Comparison of ENCODE assay signal across 18 cellular contexts in the genomic region with DNA sequence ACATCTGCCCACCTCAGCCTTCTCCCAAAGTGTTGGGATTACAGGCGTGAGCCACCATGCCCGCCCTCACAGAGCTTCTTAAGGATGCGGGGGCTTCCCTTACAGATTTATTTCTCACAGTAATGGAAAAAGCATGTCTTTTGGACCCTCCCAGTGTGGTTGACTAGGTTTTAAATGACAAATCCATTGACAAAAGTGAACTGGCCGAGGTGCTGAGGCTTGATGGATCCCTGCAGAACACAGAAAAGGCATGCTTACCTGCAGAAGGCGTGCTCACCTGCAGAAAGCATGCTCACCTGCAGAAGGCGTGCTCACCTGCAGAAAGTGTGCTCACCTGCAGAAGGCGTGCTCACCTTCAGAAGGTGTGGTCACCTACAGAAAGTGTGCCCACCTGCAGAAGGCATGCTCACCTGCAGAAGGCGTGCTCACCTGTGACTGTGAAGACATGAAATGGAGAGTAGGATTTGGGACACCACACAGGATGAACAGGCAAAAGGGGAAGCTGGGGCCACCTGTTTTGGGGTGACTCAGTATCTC. TPM values are rescaled to one million over a fixed set of nuclear protein-coding genes. Genes with fewer than 3 reads are reported as not detected.
DNase-seq lines count a peak whose midpoint lies in the region; ATAC-seq, FAIRE-seq and TF ChIP-seq lines count a peak whose summit lies in the region.
"Had no signal": no experiment of that assay in that cellular context is flagged by ENCODE, and none has a peak within 500 bp of the region (broad histone marks: within the 10 kb centered on the region; RNA-seq: fewer than 3 reads in every experiment).

No MANE protein-coding gene starts in this region.

- no peaks in the 10 kb centered on the region for H3K4me1 Mint-ChIP-seq in activated CD8-positive, alpha-beta memory T cell treated with anti-CD3 and anti-CD28 coated beads, Interleukin-2, amount 10 ng/mL, durations not matched to agents 7 days and 5 days

- intact Hi-C loops in HepG2 (cut with micrococcal nuclease; ENCODE audit: unreplicated experiment) (no loop called here), right lobe of liver (cut with DNase I) (no loop called here)

- ATAC-seq in HepG2 (no peak), right lobe of liver (no peak)
- ATAC-seq in activated CD8-positive, alpha-beta memory T cell treated with anti-CD3 and anti-CD28 coated beads, Interleukin-2, amount 10 ng/mL, durations not matched to agents 7 days and 5 days, result no peak
- ATAC-seq: PC-3 had no signal

- no peaks in the 10 kb centered on the region for H3K79me2 ChIP-seq in HepG2 (ENCODE audit: insufficient read depth, low read length)

- TF ChIP-seq POLR2A in HepG2 (IDR thresholded peaks at IDR 0.05; ENCODE audit: insufficient read depth in 1 of 2, low read depth in 2 of 2, low read length in 2 of 2) (no peak), right lobe of liver (IDR thresholded peaks at IDR 0.05) (no peak)

- no peaks in the 10 kb centered on the region for H3K36me3 Mint-ChIP-seq in activated CD8-positive, alpha-beta memory T cell treated with anti-CD3 and anti-CD28 coated beads, Interleukin-2, amount 10 ng/mL, durations not matched to agents 7 days and 5 days

- peaks cover 0 to 3% of the 10 kb centered on the region in 2 experiments; a peak in 2 of 5 replicates for H3K27me3 ChIP-seq in HepG2 (ENCODE audit: control insufficient read depth in 1 of 2, insufficient read depth in 2 of 2, low read length in 2 of 2)
- H3K27me3 ChIP-seq in right lobe of liver, result no peaks in the 10 kb centered on the region
- peaks cover 6% of the 10 kb centered on the region for H3K27me3 ChIP-seq in bronchial epithelial cell (ENCODE audit: control insufficient read depth, insufficient read depth, low read length)
- H3K27me3 ChIP-seq in small intestine (ENCODE audit: control insufficient read depth in 2 of 2, insufficient read depth in 2 of 2, low read length in 2 of 2), result peaks cover 0 to 2% of the 10 kb centered on the region in 2 donors
- H3K27me3 ChIP-seq: BLaER1 treated with 17β-estradiol and CSF1 and Interleukin-3, amounts not matched to agents 10 nM and 100 nM had no signal

- in situ Hi-C loops in HepG2 (cut with HindIII; ENCODE audit: extremely low pct_ligation_motif_present, low pct_unique_long_range_greater_than_20kb), result no loop called here

- no TSS peak for BruUV-seq in HepG2 (replicated peaks; lab: Mats Ljungman, UMichigan)

- no peak overlapping the region for H3K4me3 ChIP-seq in HepG2 (replicated peaks in 1 of 3; ENCODE audit: insufficient read depth in 1 of 3, low read depth in 2 of 3, low read length in 3 of 3)
- no peak overlapping the region for H3K4me3 ChIP-seq in right lobe of liver
- H3K4me3 ChIP-seq in LNCaP clone FGC (ENCODE audit: low read depth, low read length), result no peak overlapping the region
- H3K4me3 ChIP-seq in bronchial epithelial cell (ENCODE audit: low read depth, low read length), result no peak overlapping the region
- H3K4me3 ChIP-seq in small intestine (ENCODE audit: low read depth in 1 of 2, low read length in 2 of 2), result no peak overlapping the region
- no peak overlapping the region for H3K4me3 ChIP-seq in coronary artery
- H3K4me3 ChIP-seq: BLaER1 treated with 17β-estradiol and CSF1 and Interleukin-3, amounts not matched to agents 10 nM and 100 nM; HAP-1 had no signal

- H3K27me3 Mint-ChIP-seq in activated CD8-positive, alpha-beta memory T cell treated with anti-CD3 and anti-CD28 coated beads, Interleukin-2, amount 10 ng/mL, durations not matched to agents 7 days and 5 days, result peaks cover 50% of the 10 kb centered on the region

- no peak overlapping the region for H3K9ac ChIP-seq in HepG2 (ENCODE audit: insufficient read depth, low read depth, low read length)
- H3K9ac ChIP-seq: BLaER1 treated with 17β-estradiol and CSF1 and Interleukin-3, amounts not matched to agents 10 nM and 100 nM had no signal

- CTCF ChIA-PET in HepG2 (lab: Yijun Ruan, JAX; ENCODE audit: low intra/inter-chr PET ratio, low total read pairs), result no interaction called here
- CTCF ChIA-PET in activated CD8-positive, alpha-beta memory T cell treated with anti-CD3 and anti-CD28 coated beads, Interleukin-2, amount 10 ng/mL, durations not matched to agents 7 days and 5 days (lab: Charles Lee), result no interaction called here

- WGBS in HepG2 (ENCODE audit: low lambda C conversion rate), result 20% methylated on average over 8 of the region's 8 CpGs
- 80% methylated on average over 8 of the region's 8 CpGs for WGBS in right lobe of liver (ENCODE audit: insufficient coverage, low coverage, low lambda C conversion rate, missing lambda C conversion rate)
- 54 to 75% (median 61%) methylated on average over 8 of the region's 8 CpGs for WGBS in small intestine, 3 donors

- H2AFZ ChIP-seq in HepG2 (ENCODE audit: low read length), result no peak overlapping the region

- no peaks in the 10 kb centered on the region for H4K20me1 ChIP-seq in HepG2 (ENCODE audit: insufficient read depth, low read length)
- H4K20me1 ChIP-seq: BLaER1 treated with 17β-estradiol and CSF1 and Interleukin-3, amounts not matched to agents 10 nM and 100 nM had no signal

- no peak overlapping the region for H3K4me3 Mint-ChIP-seq in activated CD8-positive, alpha-beta memory T cell treated with anti-CD3 and anti-CD28 coated beads, Interleukin-2, amount 10 ng/mL, durations not matched to agents 7 days and 5 days

- POLR2A ChIA-PET in HepG2 (lab: Yijun Ruan, JAX), result no interaction called here

- no peak for FAIRE-seq in HepG2 (lab: Jason Lieb, UNC)
- no peak for FAIRE-seq in bronchial epithelial cell (lab: Jason Lieb, UNC)
- no peak for FAIRE-seq in small intestine (lab: Jason Lieb, UNC)

- TF ChIP-seq CTCF in HepG2 (CRISPR knock-in tag; IDR thresholded peaks at IDR 0.05) (no peak), right lobe of liver (IDR thresholded peaks at IDR 0.05) (no peak), LNCaP clone FGC (IDR thresholded peaks at IDR 0.05; ENCODE audit: control insufficient read depth, extremely low read depth, insufficient read depth) (peak; percentile 53), bronchial epithelial cell (IDR thresholded peaks at IDR 0.05; ENCODE audit: insufficient read depth, low read length, severe bottlenecking) (peak; percentile 9), coronary artery (IDR thresholded peaks at IDR 0.05) (no peak)

- H3K27ac ChIP-seq in HepG2 (ENCODE audit: extremely low read length, insufficient read depth, low read length), result no peak overlapping the region
- no peak overlapping the region for H3K27ac ChIP-seq in right lobe of liver
- H3K27ac ChIP-seq in small intestine (ENCODE audit: low read depth in 1 of 2, low read length in 1 of 2), result no peak overlapping the region
- H3K27ac ChIP-seq in coronary artery, result no peak overlapping the region
- H3K27ac ChIP-seq: BLaER1 treated with 17β-estradiol and CSF1 and Interleukin-3, amounts not matched to agents 10 nM and 100 nM; RWPE1 had no signal

- no peaks in the 10 kb centered on the region for H3K9me3 Mint-ChIP-seq in activated CD8-positive, alpha-beta memory T cell treated with anti-CD3 and anti-CD28 coated beads, Interleukin-2, amount 10 ng/mL, durations not matched to agents 7 days and 5 days (ENCODE audit: low read depth)

- H3K9me3 ChIP-seq in HepG2 (ENCODE audit: low read length) (no peaks in the 10 kb centered on the region), right lobe of liver (no peaks in the 10 kb centered on the region), small intestine (ENCODE audit: control insufficient read depth, low read depth) (no peaks in the 10 kb centered on the region)
- H3K9me3 ChIP-seq: BLaER1 treated with 17β-estradiol and CSF1 and Interleukin-3, amounts not matched to agents 10 nM and 100 nM; HAP-1 had no signal

- TF ChIP-seq EP300 in HepG2 (IDR thresholded peaks at IDR 0.05; ENCODE audit: low read depth in 2 of 2, low read length in 2 of 2) (no peak), HepG2 (CRISPR knock-in tag; IDR thresholded peaks at IDR 0.05; ENCODE audit: borderline replicate concordance) (no peak)

- no peak for TF ChIP-seq RAD21 in HepG2 (CRISPR knock-in tag; IDR thresholded peaks at IDR 0.05)

- H3K36me3 ChIP-seq in HepG2 (replicated peaks in 1 of 2; ENCODE audit: control insufficient read depth in 1 of 2, insufficient read depth in 2 of 2, low read length in 2 of 2) (no peaks in the 10 kb centered on the region), right lobe of liver (no peaks in the 10 kb centered on the region), bronchial epithelial cell (ENCODE audit: control insufficient read depth, insufficient read depth, low read length) (no peaks in the 10 kb centered on the region), small intestine (ENCODE audit: control insufficient read depth in 2 of 2, insufficient read depth in 2 of 2, low read length in 2 of 2) (no peaks in the 10 kb centered on the region)
- H3K36me3 ChIP-seq: BLaER1 treated with 17β-estradiol and CSF1 and Interleukin-3, amounts not matched to agents 10 nM and 100 nM; HAP-1 had no signal

- H3K4me1 ChIP-seq in HepG2 (ENCODE audit: insufficient read depth, low read length) (peaks cover 20% of the 10 kb centered on the region), right lobe of liver (no peaks in the 10 kb centered on the region), small intestine (ENCODE audit: control insufficient read depth in 2 of 2, insufficient read depth in 1 of 2, low read depth in 1 of 2, low read length in 1 of 2) (no peaks in the 10 kb centered on the region)
- H3K4me1 ChIP-seq: HAP-1 had no signal

- no peak overlapping the region for H3K27ac Mint-ChIP-seq in activated CD8-positive, alpha-beta memory T cell treated with anti-CD3 and anti-CD28 coated beads, Interleukin-2, amount 10 ng/mL, durations not matched to agents 7 days and 5 days

- no peak for DNase-seq in HepG2 (ENCODE audit: low spot score)
- no peak for DNase-seq in right lobe of liver
- DNase-seq in LNCaP clone FGC (ENCODE audit: low read depth), result no peak
- DNase-seq in bronchial epithelial cell (ENCODE audit: low read depth), result no peak
- DNase-seq in small intestine, result peak; percentile 29
- DNase-seq in activated CD4-positive, alpha-beta T cell treated with anti-CD3 and anti-CD28 coated beads, Interleukin-2, amount 50 U/mL, for 1 hour, result no peak
- DNase-seq in activated CD8-positive, alpha-beta memory T cell treated with anti-CD3 and anti-CD28 coated beads, Interleukin-2, amount 10 ng/mL, durations not matched to agents 7 days and 5 days, result no peak
- DNase-seq in coronary artery (ENCODE audit: low spot score), result no peak
- DNase-seq: GF-D8, NCI-H1105 treated with DMSO at 0.1 percent for 48 hours, NCI-H187 treated with DMSO at 0.1 percent for 48 hours, NCI-H774, PC-3, SIG-M5 had no signal

- no peak overlapping the region for H3K4me2 ChIP-seq in HepG2 (ENCODE audit: low read depth, low read length)
- H3K4me2 ChIP-seq: BLaER1 treated with 17β-estradiol and CSF1 and Interleukin-3, amounts not matched to agents 10 nM and 100 nM had no signal

RNA-seq across cellular contexts. Expression of gene BBS2, which starts 15.1 kb away (rescaled TPM):
- 59.7 and 63.5 TPM in 2 replicates for total RNA-seq in HepG2 (2016; rRNA removed; fragmentation: Illumina TruSeq; extraction: Trizol)
- total RNA-seq in HepG2 (2016; cell fraction: cytosol; rRNA removed; fragmentation: Illumina TruSeq; extraction: Trizol; ENCODE audit: low read depth), result 11.6 and 13.5 TPM in 2 replicates
- total RNA-seq in HepG2 (2016; cell fraction: insoluble cytoplasmic fraction; rRNA removed; fragmentation: Illumina TruSeq; extraction: Trizol), result 58.4 and 59.3 TPM in 2 replicates
- 13.6 and 15.7 TPM in 2 replicates for total RNA-seq in HepG2 (2016; cell fraction: membrane; rRNA removed; fragmentation: Illumina TruSeq; extraction: Trizol)
- 42.3 and 45.1 TPM in 2 replicates for total RNA-seq in HepG2 (2016; cell fraction: nucleus; rRNA removed; fragmentation: Illumina TruSeq; extraction: Trizol)
- 58.2 and 68.3 TPM in 2 replicates for polyA plus RNA-seq in HepG2 (2011; rRNA removed)
- polyA plus RNA-seq in HepG2 (2011; cell fraction: cytosol; rRNA removed), result 25.1 and 27.0 TPM in 2 replicates
- polyA plus RNA-seq in HepG2 (2011; cell fraction: nucleus; rRNA removed), result 95.3 and 104 TPM in 2 replicates
- 30.0 and 44.8 TPM in 2 replicates for polyA plus RNA-seq in HepG2 (2012)
- polyA plus RNA-seq in HepG2 (2016; cell fraction: cytosol; fragmentation: Illumina TruSeq; extraction: Trizol; ENCODE audit: low read depth), result 2.8 and 2.9 TPM in 2 replicates
- polyA plus RNA-seq in HepG2 (2016; cell fraction: insoluble cytoplasmic fraction; fragmentation: Illumina TruSeq; extraction: Trizol; ENCODE audit: low read depth), result 44.4 and 54.3 TPM in 2 replicates
- 3.6 and 5.8 TPM in 2 replicates for polyA plus RNA-seq in HepG2 (2016; cell fraction: membrane; fragmentation: Illumina TruSeq; extraction: Trizol; ENCODE audit: low read depth)
- polyA plus RNA-seq in HepG2 (2016; cell fraction: nucleus; fragmentation: Illumina TruSeq; extraction: Trizol; ENCODE audit: insufficient read depth, low read depth), result 51.0 and 65.6 TPM in 2 replicates
- 43.0 and 46.6 TPM in 2 replicates for polyA minus RNA-seq in HepG2 (2011; rRNA and poly(A)+ RNA removed; ENCODE audit: low replicate concordance)
- 29.7 and 39.9 TPM in 2 replicates for polyA minus RNA-seq in HepG2 (2011; cell fraction: cytosol; rRNA and poly(A)+ RNA removed)
- polyA minus RNA-seq in HepG2 (2011; cell fraction: nucleus; rRNA and poly(A)+ RNA removed), result 56.1 and 67.9 TPM in 2 replicates
- 10 to 100 TPM in 4 of 6 experiments, 1 to 10 TPM in 2; 5.6 to 18.4 (median 10.5) TPM for total RNA-seq in right lobe of liver
- 31.6 and 46.6 TPM in 2 replicates for total RNA-seq in bronchial epithelial cell
- polyA plus RNA-seq in small intestine, result 10 to 100 TPM; 14.3 to 22.1 (median 17.8) TPM
- 1 to 10 TPM; 6.2 to 8.2 TPM for total RNA-seq in activated CD8-positive, alpha-beta memory T cell treated with anti-CD3 and anti-CD28 coated beads, Interleukin-2, amount 10 ng/mL, durations not matched to agents 7 days and 5 days

RNA-seq across cellular contexts. Expression of gene MT4, which starts 30.0 kb away (rescaled TPM):
- total RNA-seq in HepG2 (2016; rRNA removed; fragmentation: Illumina TruSeq; extraction: Trizol) (not detected in 2 replicates), right lobe of liver (not detected), bronchial epithelial cell (not detected in 2 replicates)
- not detected in 2 replicates for total RNA-seq in HepG2 (2016; cell fraction: cytosol; rRNA removed; fragmentation: Illumina TruSeq; extraction: Trizol; ENCODE audit: low read depth)
- not detected in 2 replicates for total RNA-seq in HepG2 (2016; cell fraction: insoluble cytoplasmic fraction; rRNA removed; fragmentation: Illumina TruSeq; extraction: Trizol)
- total RNA-seq in HepG2 (2016; cell fraction: membrane; rRNA removed; fragmentation: Illumina TruSeq; extraction: Trizol), result not detected in 2 replicates
- not detected in 2 replicates for total RNA-seq in HepG2 (2016; cell fraction: nucleus; rRNA removed; fragmentation: Illumina TruSeq; extraction: Trizol)
- polyA plus RNA-seq in HepG2 (2011; rRNA removed) (not detected in 2 replicates), small intestine (not detected)
- polyA plus RNA-seq in HepG2 (2011; cell fraction: cytosol; rRNA removed), result not detected in 2 replicates
- not detected in 2 replicates for polyA plus RNA-seq in HepG2 (2011; cell fraction: nucleus; rRNA removed)
- polyA plus RNA-seq in HepG2 (2012), result not detected in 2 replicates
- polyA plus RNA-seq in HepG2 (2016; cell fraction: cytosol; fragmentation: Illumina TruSeq; extraction: Trizol; ENCODE audit: low read depth), result not detected in 2 replicates
- not detected in 2 replicates for polyA plus RNA-seq in HepG2 (2016; cell fraction: insoluble cytoplasmic fraction; fragmentation: Illumina TruSeq; extraction: Trizol; ENCODE audit: low read depth)
- polyA plus RNA-seq in HepG2 (2016; cell fraction: membrane; fragmentation: Illumina TruSeq; extraction: Trizol; ENCODE audit: low read depth), result not detected in 2 replicates
- not detected in 2 replicates for polyA plus RNA-seq in HepG2 (2016; cell fraction: nucleus; fragmentation: Illumina TruSeq; extraction: Trizol; ENCODE audit: insufficient read depth, low read depth)
- polyA minus RNA-seq in HepG2 (2011; rRNA and poly(A)+ RNA removed; ENCODE audit: low replicate concordance), result not detected in 2 replicates
- polyA minus RNA-seq in HepG2 (2011; cell fraction: cytosol; rRNA and poly(A)+ RNA removed), result not detected in 2 replicates
- polyA minus RNA-seq in HepG2 (2011; cell fraction: nucleus; rRNA and poly(A)+ RNA removed), result not detected in 2 replicates
- not detected for total RNA-seq in activated CD8-positive, alpha-beta memory T cell treated with anti-CD3 and anti-CD28 coated beads, Interleukin-2, amount 10 ng/mL, durations not matched to agents 7 days and 5 days
- total RNA-seq: PC-3; T-helper 1 cell treated with Interleukin-12 subunit alpha and Interleukin-12 subunit beta and Interleukin-4 antibody, amounts not matched to agents 30 ng/mL and 1 ng/mL, for 36 hours had no signal

RNA-seq across cellular contexts. Expression of gene MT3, which starts 54.4 kb away (rescaled TPM):
- total RNA-seq in HepG2 (2016; rRNA removed; fragmentation: Illumina TruSeq; extraction: Trizol) (not detected in 2 replicates), right lobe of liver (under 1 TPM in 1 of 6 experiments, not detected in 5; 0.62 TPM), bronchial epithelial cell (not detected in 2 replicates)
- total RNA-seq in HepG2 (2016; cell fraction: cytosol; rRNA removed; fragmentation: Illumina TruSeq; extraction: Trizol; ENCODE audit: low read depth), result not detected in 2 replicates
- not detected in 2 replicates for total RNA-seq in HepG2 (2016; cell fraction: insoluble cytoplasmic fraction; rRNA removed; fragmentation: Illumina TruSeq; extraction: Trizol)
- not detected in 2 replicates for total RNA-seq in HepG2 (2016; cell fraction: membrane; rRNA removed; fragmentation: Illumina TruSeq; extraction: Trizol)
- total RNA-seq in HepG2 (2016; cell fraction: nucleus; rRNA removed; fragmentation: Illumina TruSeq; extraction: Trizol), result not detected in 2 replicates
- polyA plus RNA-seq in HepG2 (2011; rRNA removed) (not detected in 2 replicates), small intestine (1 to 10 TPM in 1 of 3 donors, not detected in 2; 5.4 TPM)
- polyA plus RNA-seq in HepG2 (2011; cell fraction: cytosol; rRNA removed), result not detected in 2 replicates
- polyA plus RNA-seq in HepG2 (2011; cell fraction: nucleus; rRNA removed), result not detected in 2 replicates
- polyA plus RNA-seq in HepG2 (2012), result not detected in 2 replicates
- polyA plus RNA-seq in HepG2 (2016; cell fraction: cytosol; fragmentation: Illumina TruSeq; extraction: Trizol; ENCODE audit: low read depth), result not detected in 2 replicates
- polyA plus RNA-seq in HepG2 (2016; cell fraction: insoluble cytoplasmic fraction; fragmentation: Illumina TruSeq; extraction: Trizol; ENCODE audit: low read depth), result not detected in 2 replicates
- polyA plus RNA-seq in HepG2 (2016; cell fraction: membrane; fragmentation: Illumina TruSeq; extraction: Trizol; ENCODE audit: low read depth), result not detected in 2 replicates
- polyA plus RNA-seq in HepG2 (2016; cell fraction: nucleus; fragmentation: Illumina TruSeq; extraction: Trizol; ENCODE audit: insufficient read depth, low read depth), result not detected in 2 replicates
- polyA minus RNA-seq in HepG2 (2011; rRNA and poly(A)+ RNA removed; ENCODE audit: low replicate concordance), result not detected in 2 replicates
- polyA minus RNA-seq in HepG2 (2011; cell fraction: cytosol; rRNA and poly(A)+ RNA removed), result not detected in 2 replicates
- not detected in 2 replicates for polyA minus RNA-seq in HepG2 (2011; cell fraction: nucleus; rRNA and poly(A)+ RNA removed)
- total RNA-seq in activated CD8-positive, alpha-beta memory T cell treated with anti-CD3 and anti-CD28 coated beads, Interleukin-2, amount 10 ng/mL, durations not matched to agents 7 days and 5 days, result 1 to 10 TPM in 1 of 2 experiments, not detected in 1; 3.6 TPM
- total RNA-seq: PC-3 had no signal

Comparison
In these comparisons a context has a peak if more than half of its experiments do, and no peak if none do; other contexts are left out.
1. CTCF ChIP-seq: peak in LNCaP clone FGC (single experiment) and bronchial epithelial cell (single experiment); none in HepG2 (single experiment), right lobe of liver (0 of 4) and coronary artery (single experiment).